Comparison of ENCODE assay signal across 9 cellular contexts in genomic region chr5:39058178-39058577, GRCh38. TPM values are rescaled to one million over a fixed set of nuclear protein-coding genes. Genes with fewer than 3 reads are reported as not detected.
DNase-seq lines count a peak whose midpoint lies in the region; ATAC-seq and TF ChIP-seq lines count a peak whose summit lies in the region.
"Had no signal": no experiment of that assay in that cellular context is flagged by ENCODE, and none has a peak within 500 bp of the region (broad histone marks: within the 10 kb centered on the region; RNA-seq: fewer than 3 reads in every experiment).

No MANE protein-coding gene starts in this region.

- no peaks in the 10 kb centered on the region for H3K36me3 ChIP-seq in right atrium auricular region
- H3K36me3 ChIP-seq: neural progenitor cell had no signal

- 55% methylated on average over 2 of the region's 2 CpGs for WGBS in right cardiac atrium

- H3K4me1 Mint-ChIP-seq in dendritic cell treated with granulocyte-macrophage colony-stimulating factor and Interleukin-4, amounts not matched to agents 40 ng/mL and 50 ng/mL, for 4 days (ENCODE audit: low read depth), result peaks cover 5% of the 10 kb centered on the region
- H3K4me1 Mint-ChIP-seq: neural progenitor cell had no signal

- H3K9me3 ChIP-seq in right cardiac atrium (ENCODE audit: control insufficient read depth, low read length) (no peaks in the 10 kb centered on the region), right atrium auricular region (no peaks in the 10 kb centered on the region)

- peak overlapping the region; percentile 17 for H3K4me3 Mint-ChIP-seq in dendritic cell treated with granulocyte-macrophage colony-stimulating factor and Interleukin-4, amounts not matched to agents 40 ng/mL and 50 ng/mL, for 4 days
- H3K4me3 Mint-ChIP-seq: neural progenitor cell had no signal

- H3K36me3 Mint-ChIP-seq in dendritic cell treated with granulocyte-macrophage colony-stimulating factor and Interleukin-4, amounts not matched to agents 40 ng/mL and 50 ng/mL, for 4 days (ENCODE audit: low read depth), result peaks cover 26% of the 10 kb centered on the region
- H3K36me3 Mint-ChIP-seq: neural progenitor cell had no signal

- H3K27me3 Mint-ChIP-seq in dendritic cell treated with granulocyte-macrophage colony-stimulating factor and Interleukin-4, amounts not matched to agents 40 ng/mL and 50 ng/mL, for 4 days, result no peaks in the 10 kb centered on the region

- H3K4me3 ChIP-seq in right cardiac atrium (ENCODE audit: low read length) (peak overlapping the region; percentile 48), right atrium auricular region (peak overlapping the region in 1 of 2 donors; percentile 19)
- H3K4me3 ChIP-seq: neural progenitor cell had no signal

- peaks cover 2% of the 10 kb centered on the region for H3K4me1 ChIP-seq in right cardiac atrium (ENCODE audit: control insufficient read depth, insufficient read depth, low read length)
- H3K4me1 ChIP-seq in right atrium auricular region, result peaks cover 0 to 58% of the 10 kb centered on the region in 2 donors
- H3K4me1 ChIP-seq: neural progenitor cell had no signal

- intact Hi-C loops in right cardiac atrium (cut with DNase I), result no loop called here
- intact Hi-C loops in dendritic cell treated with granulocyte-macrophage colony-stimulating factor and Interleukin-4, amounts not matched to agents 40 ng/mL and 50 ng/mL, for 4 days (cut with micrococcal nuclease), result loop anchor here (10.0 kb wide), 1 partner anchor 53 kb away; no protein-coding TSS in a partner anchor

- H3K27me3 ChIP-seq in right cardiac atrium (ENCODE audit: control insufficient read depth, insufficient read depth) (no peaks in the 10 kb centered on the region), right atrium auricular region (no peaks in the 10 kb centered on the region)
- H3K27me3 ChIP-seq: neural progenitor cell had no signal

- H3K9me3 Mint-ChIP-seq in dendritic cell treated with granulocyte-macrophage colony-stimulating factor and Interleukin-4, amounts not matched to agents 40 ng/mL and 50 ng/mL, for 4 days, result no peaks in the 10 kb centered on the region
- H3K9me3 Mint-ChIP-seq: neural progenitor cell had no signal

- H3K27ac Mint-ChIP-seq in dendritic cell treated with granulocyte-macrophage colony-stimulating factor and Interleukin-4, amounts not matched to agents 40 ng/mL and 50 ng/mL, for 4 days, result no peak overlapping the region
- H3K27ac Mint-ChIP-seq: neural progenitor cell had no signal

- TF ChIP-seq CTCF in right atrium auricular region (IDR thresholded peaks at IDR 0.05), result no peak

- H3K27ac ChIP-seq in right cardiac atrium (ENCODE audit: low read length) (no peak overlapping the region), right atrium auricular region (peak overlapping the region in 1 of 2 donors; percentile 23)
- H3K27ac ChIP-seq: neural progenitor cell had no signal

- DNase-seq in right cardiac atrium (no peak), right atrium auricular region (ENCODE audit: low spot score) (no peak), NOMO-1 (lab: John Stamatoyannopoulos, UW; ENCODE audit: unreplicated experiment in 2 of 2) (no peak), NCI-H1417 treated with DMSO at 0.1 percent for 48 hours (lab: John Stamatoyannopoulos, UW) (no peak)
- DNase-seq in activated effector memory CD4-positive, alpha-beta T cell treated with anti-CD3 and anti-CD28 coated beads, Interleukin-2, amount 50 U/mL, for 16 hours, result no peak
- no peak for DNase-seq in stimulated activated naive CD4-positive, alpha-beta T cell treated with Interleukin-2 at 50 U/mL for 16 hours (lab: John Stamatoyannopoulos, UW)

- ATAC-seq in right cardiac atrium (no peak), HG03097 (IDR thresholded peaks at IDR 0.05; ENCODE audit: low FRiP score, unreplicated experiment) (peak; percentile 49)

RNA-seq across cellular contexts. Expression of gene RICTOR, which starts 16.0 kb away (rescaled TPM):
- total RNA-seq in right cardiac atrium (10 to 100 TPM; 27.6 to 43.1 (median 30.7) TPM), right atrium auricular region (10 to 100 TPM; 18.7 to 25.1 TPM)
- polyA plus RNA-seq in right cardiac atrium, result 6.6 TPM
